ENCODE assay signal across 11 cellular contexts in the genomic region with DNA sequence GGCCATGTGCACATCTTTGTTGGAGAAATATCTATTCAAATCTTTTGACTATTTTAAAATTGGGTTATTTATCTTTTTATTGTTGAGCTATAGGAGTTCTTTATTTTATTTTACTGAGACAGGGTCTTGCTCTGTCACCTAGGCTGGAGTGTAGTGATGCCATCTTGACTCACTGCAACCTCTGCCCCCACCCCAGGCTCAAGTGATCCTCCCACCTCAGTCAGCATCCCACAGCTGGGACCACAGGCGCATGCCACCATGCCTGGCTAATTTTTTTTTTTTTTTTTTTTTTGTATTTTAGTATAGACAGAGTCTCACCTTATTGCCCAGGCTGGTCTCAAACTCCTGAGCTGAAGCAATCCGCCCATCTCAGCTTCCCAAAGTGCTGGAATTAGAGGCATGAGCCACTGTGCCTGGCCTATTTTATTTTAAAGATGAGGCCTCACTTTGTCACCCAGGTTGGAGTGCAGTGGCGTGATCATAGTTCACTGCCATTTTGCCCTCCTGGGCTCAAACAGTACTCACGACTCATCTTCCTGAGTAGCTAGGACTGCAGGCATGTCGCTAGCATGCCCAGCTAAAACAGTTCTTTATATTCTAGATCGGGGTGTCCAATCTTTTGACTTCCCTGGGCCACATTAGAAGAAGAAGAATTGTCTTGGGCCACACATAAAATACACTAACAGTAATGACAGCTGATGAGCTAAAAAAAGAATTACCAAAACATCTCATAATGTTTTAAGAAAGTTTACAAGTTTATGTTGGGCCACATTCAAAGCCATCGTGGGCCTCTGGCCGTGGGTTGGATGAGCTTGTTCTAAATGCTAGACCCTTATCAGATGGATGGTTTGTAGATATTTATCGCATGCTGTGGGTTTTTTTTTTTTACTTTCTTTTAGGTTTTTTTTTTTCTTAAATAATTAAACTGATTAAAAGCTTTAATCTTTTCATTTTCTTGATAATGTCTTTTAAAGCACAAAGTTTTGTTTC. TPM values are rescaled to one million over a fixed set of nuclear protein-coding genes. Genes with fewer than 3 reads are reported as not detected.
A peak's percentile ranks its signal among the peaks of the same experiment; 100 is the strongest.
DNase-seq lines count a peak whose midpoint lies in the region; ATAC-seq and TF ChIP-seq lines count a peak whose summit lies in the region.
"Had no signal": no experiment of that assay in that cellular context is flagged by ENCODE, and none has a peak within 500 bp of the region (broad histone marks: within the 10 kb centered on the region; RNA-seq: fewer than 3 reads in every experiment).

No MANE protein-coding gene starts in this region.

- H3K27ac ChIP-seq in BLaER1 treated with 17β-estradiol and CSF1 and Interleukin-3, amounts not matched to agents 10 nM and 100 nM, result peak overlapping the region in 4 of 11 experiments; percentile 3 to 16 (median 7); a peak in 3 of 22 replicates
- H3K27ac ChIP-seq: parathyroid adenoma, SJCRH30 had no signal

- peak overlapping the region in 10 of 11 experiments; percentile 18 to 65 (median 32); a peak in 20 of 22 replicates for H3K4me2 ChIP-seq in BLaER1 treated with 17β-estradiol and CSF1 and Interleukin-3, amounts not matched to agents 10 nM and 100 nM
- H3K4me2 ChIP-seq in Loucy (ENCODE audit: low read depth, low read length, poor library complexity, severe bottlenecking), result peak overlapping the region; percentile 66

- peaks cover 19% of the 10 kb centered on the region for H3K36me3 Mint-ChIP-seq in activated naive CD8-positive, alpha-beta T cell treated with anti-CD3 and anti-CD28 coated beads for 36 hours
- H3K36me3 Mint-ChIP-seq in stimulated activated naive B cell treated with anti-CD40 and anti-IgM and Interleukin-4, amounts not matched to agents 10 μg/mL and 1 μg/mL and 100 μg/mL, for 72 hours, result peaks cover 2 to 8% of the 10 kb centered on the region in 2 donors

- no peak overlapping the region for H2AFZ ChIP-seq in Loucy (ENCODE audit: low read length)
- H2AFZ ChIP-seq: parathyroid adenoma had no signal

- peaks cover 90% of the 10 kb centered on the region for H3K79me2 ChIP-seq in Loucy (ENCODE audit: insufficient read depth, low read length)

- H3K9ac ChIP-seq in BLaER1 treated with 17β-estradiol and CSF1 and Interleukin-3, amounts not matched to agents 10 nM and 100 nM, result 0 out of 22 replicates have a peak overlapping the region, but pooled peaks of 1 of the 11 experiments have one; percentile 7
- peak overlapping the region; percentile 63 for H3K9ac ChIP-seq in Loucy (ENCODE audit: low read depth, low read length, poor library complexity, severe bottlenecking)
- H3K9ac ChIP-seq: parathyroid adenoma had no signal

- peaks cover 12 to 91% (median 57%) of the 10 kb centered on the region in 11 experiments; a peak in 18 of 22 replicates for H4K20me1 ChIP-seq in BLaER1 treated with 17β-estradiol and CSF1 and Interleukin-3, amounts not matched to agents 10 nM and 100 nM
- peaks cover 14% of the 10 kb centered on the region for H4K20me1 ChIP-seq in Loucy (ENCODE audit: insufficient read depth, low read length, poor library complexity, severe bottlenecking)

- peak overlapping the region; percentile 32 for H3K4me3 Mint-ChIP-seq in activated naive CD8-positive, alpha-beta T cell treated with anti-CD3 and anti-CD28 coated beads for 36 hours
- no peak overlapping the region for H3K4me3 Mint-ChIP-seq in stimulated activated naive B cell treated with anti-CD40 and anti-IgM and Interleukin-4, amounts not matched to agents 10 μg/mL and 1 μg/mL and 100 μg/mL, for 72 hours

- no peak overlapping the region for H3K4me3 ChIP-seq in BLaER1 treated with 17β-estradiol and CSF1 and Interleukin-3, amounts not matched to agents 10 nM and 100 nM
- H3K4me3 ChIP-seq in Loucy (ENCODE audit: low read length, poor library complexity, severe bottlenecking), result peak overlapping the region; percentile 3
- H3K4me3 ChIP-seq: SJCRH30 had no signal

- no peaks in the 10 kb centered on the region for H3K27me3 ChIP-seq in BLaER1 treated with 17β-estradiol and CSF1 and Interleukin-3, amounts not matched to agents 10 nM and 100 nM
- H3K27me3 ChIP-seq in Loucy (ENCODE audit: insufficient read depth, low read length, poor library complexity, severe bottlenecking), result no peaks in the 10 kb centered on the region
- H3K27me3 ChIP-seq: SJCRH30 had no signal

- no peak for TF ChIP-seq CTCF in Loucy (conservative IDR thresholded peaks at IDR 0.05; ENCODE audit: low read length)

- no peaks in the 10 kb centered on the region for H3K9me3 Mint-ChIP-seq in activated naive CD8-positive, alpha-beta T cell treated with anti-CD3 and anti-CD28 coated beads for 36 hours
- no peaks in the 10 kb centered on the region for H3K9me3 Mint-ChIP-seq in stimulated activated naive B cell treated with anti-CD40 and anti-IgM and Interleukin-4, amounts not matched to agents 10 μg/mL and 1 μg/mL and 100 μg/mL, for 72 hours

- ATAC-seq in HG02759 (IDR thresholded peaks at IDR 0.05; ENCODE audit: unreplicated experiment), result no peak
- ATAC-seq in stimulated activated naive B cell treated with anti-CD40 and anti-IgM and Interleukin-4, amounts not matched to agents 10 μg/mL and 1 μg/mL and 100 μg/mL, for 72 hours (replicated peaks), result no peak

- peaks cover 0 to 10% (median 0%) of the 10 kb centered on the region in 11 experiments; a peak in 3 of 22 replicates for H3K9me3 ChIP-seq in BLaER1 treated with 17β-estradiol and CSF1 and Interleukin-3, amounts not matched to agents 10 nM and 100 nM (replicated peaks in 1 of 11)
- no peaks in the 10 kb centered on the region for H3K9me3 ChIP-seq in Loucy (ENCODE audit: insufficient read depth, low read depth, low read length)
- H3K9me3 ChIP-seq: SJCRH30 had no signal

- H3K9me2 ChIP-seq in Loucy (replicated peaks; ENCODE audit: low read depth, low read length), result no peaks in the 10 kb centered on the region

- no peak overlapping the region for H3K27ac Mint-ChIP-seq in activated naive CD8-positive, alpha-beta T cell treated with anti-CD3 and anti-CD28 coated beads for 36 hours
- no peak overlapping the region for H3K27ac Mint-ChIP-seq in stimulated activated naive B cell treated with anti-CD40 and anti-IgM and Interleukin-4, amounts not matched to agents 10 μg/mL and 1 μg/mL and 100 μg/mL, for 72 hours

- H3F3A ChIP-seq in Loucy (ENCODE audit: low read depth), result 0 out of 2 replicates have a peak, but pooled peaks cover 4% of the 10 kb centered on the region

- H3K36me3 ChIP-seq in BLaER1 treated with 17β-estradiol and CSF1 and Interleukin-3, amounts not matched to agents 10 nM and 100 nM, result peaks cover 0 to 22% (median 7%) of the 10 kb centered on the region in 11 experiments; a peak in 10 of 22 replicates
- no peaks in the 10 kb centered on the region for H3K36me3 ChIP-seq in Loucy (ENCODE audit: insufficient read depth, low read length)
- H3K36me3 ChIP-seq: SJCRH30 had no signal

- H3K4me1 ChIP-seq in BLaER1 treated with 17β-estradiol and CSF1 and Interleukin-3, amounts not matched to agents 10 nM and 100 nM, result peaks cover 14 to 46% (median 22%) of the 10 kb centered on the region in 10 experiments
- H3K4me1 ChIP-seq in Loucy (ENCODE audit: insufficient read depth, low read length, poor library complexity, severe bottlenecking), result peaks cover 34% of the 10 kb centered on the region

- peaks cover 48% of the 10 kb centered on the region for H3K4me1 Mint-ChIP-seq in activated naive CD8-positive, alpha-beta T cell treated with anti-CD3 and anti-CD28 coated beads for 36 hours
- H3K4me1 Mint-ChIP-seq in stimulated activated naive B cell treated with anti-CD40 and anti-IgM and Interleukin-4, amounts not matched to agents 10 μg/mL and 1 μg/mL and 100 μg/mL, for 72 hours, result peaks cover 19 to 41% of the 10 kb centered on the region in 2 donors

- no peaks in the 10 kb centered on the region for H3K27me3 Mint-ChIP-seq in activated naive CD8-positive, alpha-beta T cell treated with anti-CD3 and anti-CD28 coated beads for 36 hours
- H3K27me3 Mint-ChIP-seq in stimulated activated naive B cell treated with anti-CD40 and anti-IgM and Interleukin-4, amounts not matched to agents 10 μg/mL and 1 μg/mL and 100 μg/mL, for 72 hours, result no peaks in the 10 kb centered on the region

- DNase-seq in activated naive CD8-positive, alpha-beta T cell treated with anti-CD3 and anti-CD28 coated beads for 36 hours, result peak; percentile 23
- DNase-seq in myocyte (ENCODE audit: low read depth), result peak; percentile 51
- DNase-seq in effector CD8-positive, alpha-beta T cell (lab: John Stamatoyannopoulos, UW), result no peak
- no peak for DNase-seq in stimulated activated naive B cell treated with anti-CD40 and anti-IgM and Interleukin-4, amounts not matched to agents 10 μg/mL and 1 μg/mL and 100 μg/mL, for 72 hours
- DNase-seq in inferior parietal cortex (ENCODE audit: extremely low spot score), result no peak
- DNase-seq: NCI-H187 treated with DMSO at 0.1 percent for 48 hours, SJCRH30 had no signal

RNA-seq across cellular contexts. Expression of a gene that starts 13.7 kb away (rescaled TPM):
- 10 to 100 TPM; 18.6 to 19.7 TPM for total RNA-seq in activated naive CD8-positive, alpha-beta T cell treated with anti-CD3 and anti-CD28 coated beads for 36 hours
- total RNA-seq in myocyte, result 15.8 and 17.3 TPM in 2 replicates
- polyA plus RNA-seq in myocyte (2012), result 5.9 TPM

Comparison
In these comparisons a context has a peak if more than half of its experiments do, and no peak if none do; other contexts are left out.
1. DNase-seq: peak in activated naive CD8-positive, alpha-beta T cell treated with anti-CD3 and anti-CD28 coated beads for 36 hours (single experiment) and myocyte (single experiment); none in effector CD8-positive, alpha-beta T cell (single experiment), stimulated activated naive B cell treated with anti-CD40 and anti-IgM and Interleukin-4, amounts not matched to agents 10 μg/mL and 1 μg/mL and 100 μg/mL, for 72 hours (single experiment) and inferior parietal cortex (single experiment).